Comparison of ENCODE assay signal across 1 cellular context in the genomic region with DNA sequence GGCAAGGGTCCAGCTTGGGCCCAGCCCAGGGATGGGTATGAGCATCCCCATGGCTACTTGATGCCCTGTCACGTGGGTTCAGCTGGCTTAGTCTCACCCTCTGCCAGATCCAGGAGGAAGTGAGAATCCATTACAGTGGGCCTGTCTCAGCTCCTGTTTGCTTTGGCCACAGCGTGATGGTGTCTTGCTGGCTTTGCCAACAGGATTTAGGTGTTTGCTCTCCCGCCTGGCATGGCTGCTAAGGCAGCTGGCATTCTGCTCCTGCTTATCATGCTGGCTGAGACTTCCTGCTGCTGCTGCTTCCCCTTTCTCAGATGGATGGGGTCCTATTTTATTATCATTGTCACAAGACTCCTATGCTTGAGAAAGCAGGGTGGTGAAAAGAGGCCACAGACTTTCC.
A peak's percentile ranks its signal among the peaks of the same experiment; 100 is the strongest.
TF ChIP-seq lines count a peak whose summit lies in the region.

No MANE protein-coding gene starts in this region.

TF ChIP-seq in GM12878, 131 proteins besides CTCF, POLR2A, EP300 and RAD21:
- TF ChIP-seq RAD51 (IDR thresholded peaks at IDR 0.05) (peak; percentile 14; the same call in 1 of the 2 replicates), SPI1 (IDR thresholded peaks at IDR 0.05; ENCODE audit: borderline replicate concordance, insufficient read depth, low read depth, low read length) (peak; percentile 50; the same call in 1 of the 2 replicates), MEF2B (IDR thresholded peaks at IDR 0.05; ENCODE audit: partially characterized antibody, poor library complexity, severe bottlenecking) (no peak), TARDBP (IDR thresholded peaks at IDR 0.05; ENCODE audit: borderline replicate concordance) (no peak), NFXL1 (IDR thresholded peaks at IDR 0.05; ENCODE audit: borderline replicate concordance) (no peak), CEBPB (IDR thresholded peaks at IDR 0.05; ENCODE audit: borderline replicate concordance in 1 of 2, low read depth in 2 of 2, low read length in 2 of 2) (no peak), BCL11A (IDR thresholded peaks at IDR 0.05; ENCODE audit: low read depth, low read length) (no peak), ZBED1 (IDR thresholded peaks at IDR 0.05; ENCODE audit: borderline replicate concordance) (no peak), NRF1 (conservative IDR thresholded peaks at IDR 0.05; ENCODE audit: low read depth, low read length) (no peak), CHD1 (IDR thresholded peaks at IDR 0.05; ENCODE audit: low read depth, low read length) (no peak), RCOR1 (conservative IDR thresholded peaks at IDR 0.05; ENCODE audit: low read depth, low read length) (no peak), CREM (IDR thresholded peaks at IDR 0.05; ENCODE audit: low read depth) (no peak), SREBF1 (IDR thresholded peaks at IDR 0.05; ENCODE audit: low read length) (no peak), RELA (IDR thresholded peaks at IDR 0.05; ENCODE audit: borderline replicate concordance, partially characterized antibody) (no peak), ZNF24 (IDR thresholded peaks at IDR 0.05) (no peak), CHD2 (IDR thresholded peaks at IDR 0.05; ENCODE audit: borderline replicate concordance, low read depth, low read length) (no peak), NR2F1 (conservative IDR thresholded peaks at IDR 0.05) (no peak), CBFB (IDR thresholded peaks at IDR 0.05; ENCODE audit: low read depth) (no peak)
- TF ChIP-seq, protein P1, sequence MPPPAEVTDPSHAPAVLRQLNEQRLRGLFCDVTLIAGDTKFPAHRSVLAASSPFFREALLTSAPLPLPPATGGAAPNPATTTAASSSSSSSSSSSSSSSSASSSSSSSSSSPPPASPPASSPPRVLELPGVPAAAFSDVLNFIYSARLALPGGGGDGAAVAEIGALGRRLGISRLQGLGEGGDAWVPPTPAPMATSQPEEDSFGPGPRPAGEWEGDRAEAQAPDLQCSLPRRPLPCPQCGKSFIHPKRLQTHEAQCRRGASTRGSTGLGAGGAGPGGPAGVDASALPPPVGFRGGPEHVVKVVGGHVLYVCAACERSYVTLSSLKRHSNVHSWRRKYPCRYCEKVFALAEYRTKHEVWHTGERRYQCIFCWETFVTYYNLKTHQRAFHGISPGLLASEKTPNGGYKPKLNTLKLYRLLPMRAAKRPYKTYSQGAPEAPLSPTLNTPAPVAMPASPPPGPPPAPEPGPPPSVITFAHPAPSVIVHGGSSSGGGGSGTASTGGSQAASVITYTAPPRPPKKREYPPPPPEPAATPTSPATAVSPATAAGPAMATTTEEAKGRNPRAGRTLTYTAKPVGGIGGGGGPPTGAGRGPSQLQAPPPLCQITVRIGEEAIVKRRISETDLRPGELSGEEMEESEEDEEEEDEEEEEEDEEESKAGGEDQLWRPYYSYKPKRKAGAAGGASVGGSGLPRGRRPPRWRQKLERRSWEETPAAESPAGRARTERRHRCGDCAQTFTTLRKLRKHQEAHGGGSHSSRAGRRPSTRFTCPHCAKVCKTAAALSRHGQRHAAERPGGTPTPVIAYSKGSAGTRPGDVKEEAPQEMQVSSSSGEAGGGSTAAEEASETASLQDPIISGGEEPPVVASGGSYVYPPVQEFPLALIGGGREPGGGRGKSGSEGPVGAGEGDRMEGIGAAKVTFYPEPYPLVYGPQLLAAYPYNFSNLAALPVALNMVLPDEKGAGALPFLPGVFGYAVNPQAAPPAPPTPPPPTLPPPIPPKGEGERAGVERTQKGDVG (CRISPR knock-in tag; IDR thresholded peaks at IDR 0.05) = no peak
- TF ChIP-seq, protein P2, sequence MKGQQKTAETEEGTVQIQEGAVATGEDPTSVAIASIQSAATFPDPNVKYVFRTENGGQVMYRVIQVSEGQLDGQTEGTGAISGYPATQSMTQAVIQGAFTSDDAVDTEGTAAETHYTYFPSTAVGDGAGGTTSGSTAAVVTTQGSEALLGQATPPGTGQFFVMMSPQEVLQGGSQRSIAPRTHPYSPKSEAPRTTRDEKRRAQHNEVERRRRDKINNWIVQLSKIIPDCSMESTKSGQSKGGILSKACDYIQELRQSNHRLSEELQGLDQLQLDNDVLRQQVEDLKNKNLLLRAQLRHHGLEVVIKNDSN (IDR thresholded peaks at IDR 0.05; ENCODE audit: borderline replicate concordance, extremely low read length, insufficient read depth, low read depth, low read length) = peak; percentile 52
- TF ChIP-seq, protein P3, sequence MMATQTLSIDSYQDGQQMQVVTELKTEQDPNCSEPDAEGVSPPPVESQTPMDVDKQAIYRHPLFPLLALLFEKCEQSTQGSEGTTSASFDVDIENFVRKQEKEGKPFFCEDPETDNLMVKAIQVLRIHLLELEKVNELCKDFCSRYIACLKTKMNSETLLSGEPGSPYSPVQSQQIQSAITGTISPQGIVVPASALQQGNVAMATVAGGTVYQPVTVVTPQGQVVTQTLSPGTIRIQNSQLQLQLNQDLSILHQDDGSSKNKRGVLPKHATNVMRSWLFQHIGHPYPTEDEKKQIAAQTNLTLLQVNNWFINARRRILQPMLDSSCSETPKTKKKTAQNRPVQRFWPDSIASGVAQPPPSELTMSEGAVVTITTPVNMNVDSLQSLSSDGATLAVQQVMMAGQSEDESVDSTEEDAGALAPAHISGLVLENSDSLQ (IDR thresholded peaks at IDR 0.05) = no peak
- TF ChIP-seq, protein P4, sequence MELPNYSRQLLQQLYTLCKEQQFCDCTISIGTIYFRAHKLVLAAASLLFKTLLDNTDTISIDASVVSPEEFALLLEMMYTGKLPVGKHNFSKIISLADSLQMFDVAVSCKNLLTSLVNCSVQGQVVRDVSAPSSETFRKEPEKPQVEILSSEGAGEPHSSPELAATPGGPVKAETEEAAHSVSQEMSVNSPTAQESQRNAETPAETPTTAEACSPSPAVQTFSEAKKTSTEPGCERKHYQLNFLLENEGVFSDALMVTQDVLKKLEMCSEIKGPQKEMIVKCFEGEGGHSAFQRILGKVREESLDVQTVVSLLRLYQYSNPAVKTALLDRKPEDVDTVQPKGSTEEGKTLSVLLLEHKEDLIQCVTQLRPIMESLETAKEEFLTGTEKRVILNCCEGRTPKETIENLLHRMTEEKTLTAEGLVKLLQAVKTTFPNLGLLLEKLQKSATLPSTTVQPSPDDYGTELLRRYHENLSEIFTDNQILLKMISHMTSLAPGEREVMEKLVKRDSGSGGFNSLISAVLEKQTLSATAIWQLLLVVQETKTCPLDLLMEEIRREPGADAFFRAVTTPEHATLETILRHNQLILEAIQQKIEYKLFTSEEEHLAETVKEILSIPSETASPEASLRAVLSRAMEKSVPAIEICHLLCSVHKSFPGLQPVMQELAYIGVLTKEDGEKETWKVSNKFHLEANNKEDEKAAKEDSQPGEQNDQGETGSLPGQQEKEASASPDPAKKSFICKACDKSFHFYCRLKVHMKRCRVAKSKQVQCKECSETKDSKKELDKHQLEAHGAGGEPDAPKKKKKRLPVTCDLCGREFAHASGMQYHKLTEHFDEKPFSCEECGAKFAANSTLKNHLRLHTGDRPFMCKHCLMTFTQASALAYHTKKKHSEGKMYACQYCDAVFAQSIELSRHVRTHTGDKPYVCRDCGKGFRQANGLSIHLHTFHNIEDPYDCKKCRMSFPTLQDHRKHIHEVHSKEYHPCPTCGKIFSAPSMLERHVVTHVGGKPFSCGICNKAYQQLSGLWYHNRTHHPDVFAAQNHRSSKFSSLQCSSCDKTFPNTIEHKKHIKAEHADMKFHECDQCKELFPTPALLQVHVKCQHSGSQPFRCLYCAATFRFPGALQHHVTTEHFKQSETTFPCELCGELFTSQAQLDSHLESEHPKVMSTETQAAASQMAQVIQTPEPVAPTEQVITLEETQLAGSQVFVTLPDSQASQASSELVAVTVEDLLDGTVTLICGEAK (IDR thresholded peaks at IDR 0.05; ENCODE audit: borderline replicate concordance) = no peak
- TF ChIP-seq, protein P5, sequence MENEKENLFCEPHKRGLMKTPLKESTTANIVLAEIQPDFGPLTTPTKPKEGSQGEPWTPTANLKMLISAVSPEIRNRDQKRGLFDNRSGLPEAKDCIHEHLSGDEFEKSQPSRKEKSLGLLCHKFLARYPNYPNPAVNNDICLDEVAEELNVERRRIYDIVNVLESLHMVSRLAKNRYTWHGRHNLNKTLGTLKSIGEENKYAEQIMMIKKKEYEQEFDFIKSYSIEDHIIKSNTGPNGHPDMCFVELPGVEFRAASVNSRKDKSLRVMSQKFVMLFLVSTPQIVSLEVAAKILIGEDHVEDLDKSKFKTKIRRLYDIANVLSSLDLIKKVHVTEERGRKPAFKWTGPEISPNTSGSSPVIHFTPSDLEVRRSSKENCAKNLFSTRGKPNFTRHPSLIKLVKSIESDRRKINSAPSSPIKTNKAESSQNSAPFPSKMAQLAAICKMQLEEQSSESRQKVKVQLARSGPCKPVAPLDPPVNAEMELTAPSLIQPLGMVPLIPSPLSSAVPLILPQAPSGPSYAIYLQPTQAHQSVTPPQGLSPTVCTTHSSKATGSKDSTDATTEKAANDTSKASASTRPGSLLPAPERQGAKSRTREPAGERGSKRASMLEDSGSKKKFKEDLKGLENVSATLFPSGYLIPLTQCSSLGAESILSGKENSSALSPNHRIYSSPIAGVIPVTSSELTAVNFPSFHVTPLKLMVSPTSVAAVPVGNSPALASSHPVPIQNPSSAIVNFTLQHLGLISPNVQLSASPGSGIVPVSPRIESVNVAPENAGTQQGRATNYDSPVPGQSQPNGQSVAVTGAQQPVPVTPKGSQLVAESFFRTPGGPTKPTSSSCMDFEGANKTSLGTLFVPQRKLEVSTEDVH (IDR thresholded peaks at IDR 0.05; ENCODE audit: low read depth, partially characterized antibody) = no peak
- TF ChIP-seq, protein P6, sequence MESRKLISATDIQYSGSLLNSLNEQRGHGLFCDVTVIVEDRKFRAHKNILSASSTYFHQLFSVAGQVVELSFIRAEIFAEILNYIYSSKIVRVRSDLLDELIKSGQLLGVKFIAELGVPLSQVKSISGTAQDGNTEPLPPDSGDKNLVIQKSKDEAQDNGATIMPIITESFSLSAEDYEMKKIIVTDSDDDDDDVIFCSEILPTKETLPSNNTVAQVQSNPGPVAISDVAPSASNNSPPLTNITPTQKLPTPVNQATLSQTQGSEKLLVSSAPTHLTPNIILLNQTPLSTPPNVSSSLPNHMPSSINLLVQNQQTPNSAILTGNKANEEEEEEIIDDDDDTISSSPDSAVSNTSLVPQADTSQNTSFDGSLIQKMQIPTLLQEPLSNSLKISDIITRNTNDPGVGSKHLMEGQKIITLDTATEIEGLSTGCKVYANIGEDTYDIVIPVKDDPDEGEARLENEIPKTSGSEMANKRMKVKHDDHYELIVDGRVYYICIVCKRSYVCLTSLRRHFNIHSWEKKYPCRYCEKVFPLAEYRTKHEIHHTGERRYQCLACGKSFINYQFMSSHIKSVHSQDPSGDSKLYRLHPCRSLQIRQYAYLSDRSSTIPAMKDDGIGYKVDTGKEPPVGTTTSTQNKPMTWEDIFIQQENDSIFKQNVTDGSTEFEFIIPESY (IDR thresholded peaks at IDR 0.05) = no peak
- TF ChIP-seq, protein P7, sequence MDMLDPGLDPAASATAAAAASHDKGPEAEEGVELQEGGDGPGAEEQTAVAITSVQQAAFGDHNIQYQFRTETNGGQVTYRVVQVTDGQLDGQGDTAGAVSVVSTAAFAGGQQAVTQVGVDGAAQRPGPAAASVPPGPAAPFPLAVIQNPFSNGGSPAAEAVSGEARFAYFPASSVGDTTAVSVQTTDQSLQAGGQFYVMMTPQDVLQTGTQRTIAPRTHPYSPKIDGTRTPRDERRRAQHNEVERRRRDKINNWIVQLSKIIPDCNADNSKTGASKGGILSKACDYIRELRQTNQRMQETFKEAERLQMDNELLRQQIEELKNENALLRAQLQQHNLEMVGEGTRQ (IDR thresholded peaks at IDR 0.05; ENCODE audit: borderline replicate concordance, low read depth, low read length) = no peak; the same call in 1 of the 2 replicates
- TF ChIP-seq, protein P8, sequence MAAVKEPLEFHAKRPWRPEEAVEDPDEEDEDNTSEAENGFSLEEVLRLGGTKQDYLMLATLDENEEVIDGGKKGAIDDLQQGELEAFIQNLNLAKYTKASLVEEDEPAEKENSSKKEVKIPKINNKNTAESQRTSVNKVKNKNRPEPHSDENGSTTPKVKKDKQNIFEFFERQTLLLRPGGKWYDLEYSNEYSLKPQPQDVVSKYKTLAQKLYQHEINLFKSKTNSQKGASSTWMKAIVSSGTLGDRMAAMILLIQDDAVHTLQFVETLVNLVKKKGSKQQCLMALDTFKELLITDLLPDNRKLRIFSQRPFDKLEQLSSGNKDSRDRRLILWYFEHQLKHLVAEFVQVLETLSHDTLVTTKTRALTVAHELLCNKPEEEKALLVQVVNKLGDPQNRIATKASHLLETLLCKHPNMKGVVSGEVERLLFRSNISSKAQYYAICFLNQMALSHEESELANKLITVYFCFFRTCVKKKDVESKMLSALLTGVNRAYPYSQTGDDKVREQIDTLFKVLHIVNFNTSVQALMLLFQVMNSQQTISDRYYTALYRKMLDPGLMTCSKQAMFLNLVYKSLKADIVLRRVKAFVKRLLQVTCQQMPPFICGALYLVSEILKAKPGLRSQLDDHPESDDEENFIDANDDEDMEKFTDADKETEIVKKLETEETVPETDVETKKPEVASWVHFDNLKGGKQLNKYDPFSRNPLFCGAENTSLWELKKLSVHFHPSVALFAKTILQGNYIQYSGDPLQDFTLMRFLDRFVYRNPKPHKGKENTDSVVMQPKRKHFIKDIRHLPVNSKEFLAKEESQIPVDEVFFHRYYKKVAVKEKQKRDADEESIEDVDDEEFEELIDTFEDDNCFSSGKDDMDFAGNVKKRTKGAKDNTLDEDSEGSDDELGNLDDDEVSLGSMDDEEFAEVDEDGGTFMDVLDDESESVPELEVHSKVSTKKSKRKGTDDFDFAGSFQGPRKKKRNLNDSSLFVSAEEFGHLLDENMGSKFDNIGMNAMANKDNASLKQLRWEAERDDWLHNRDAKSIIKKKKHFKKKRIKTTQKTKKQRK (IDR thresholded peaks at IDR 0.05; ENCODE audit: low read depth, low read length) = no peak
- TF ChIP-seq, protein P9, sequence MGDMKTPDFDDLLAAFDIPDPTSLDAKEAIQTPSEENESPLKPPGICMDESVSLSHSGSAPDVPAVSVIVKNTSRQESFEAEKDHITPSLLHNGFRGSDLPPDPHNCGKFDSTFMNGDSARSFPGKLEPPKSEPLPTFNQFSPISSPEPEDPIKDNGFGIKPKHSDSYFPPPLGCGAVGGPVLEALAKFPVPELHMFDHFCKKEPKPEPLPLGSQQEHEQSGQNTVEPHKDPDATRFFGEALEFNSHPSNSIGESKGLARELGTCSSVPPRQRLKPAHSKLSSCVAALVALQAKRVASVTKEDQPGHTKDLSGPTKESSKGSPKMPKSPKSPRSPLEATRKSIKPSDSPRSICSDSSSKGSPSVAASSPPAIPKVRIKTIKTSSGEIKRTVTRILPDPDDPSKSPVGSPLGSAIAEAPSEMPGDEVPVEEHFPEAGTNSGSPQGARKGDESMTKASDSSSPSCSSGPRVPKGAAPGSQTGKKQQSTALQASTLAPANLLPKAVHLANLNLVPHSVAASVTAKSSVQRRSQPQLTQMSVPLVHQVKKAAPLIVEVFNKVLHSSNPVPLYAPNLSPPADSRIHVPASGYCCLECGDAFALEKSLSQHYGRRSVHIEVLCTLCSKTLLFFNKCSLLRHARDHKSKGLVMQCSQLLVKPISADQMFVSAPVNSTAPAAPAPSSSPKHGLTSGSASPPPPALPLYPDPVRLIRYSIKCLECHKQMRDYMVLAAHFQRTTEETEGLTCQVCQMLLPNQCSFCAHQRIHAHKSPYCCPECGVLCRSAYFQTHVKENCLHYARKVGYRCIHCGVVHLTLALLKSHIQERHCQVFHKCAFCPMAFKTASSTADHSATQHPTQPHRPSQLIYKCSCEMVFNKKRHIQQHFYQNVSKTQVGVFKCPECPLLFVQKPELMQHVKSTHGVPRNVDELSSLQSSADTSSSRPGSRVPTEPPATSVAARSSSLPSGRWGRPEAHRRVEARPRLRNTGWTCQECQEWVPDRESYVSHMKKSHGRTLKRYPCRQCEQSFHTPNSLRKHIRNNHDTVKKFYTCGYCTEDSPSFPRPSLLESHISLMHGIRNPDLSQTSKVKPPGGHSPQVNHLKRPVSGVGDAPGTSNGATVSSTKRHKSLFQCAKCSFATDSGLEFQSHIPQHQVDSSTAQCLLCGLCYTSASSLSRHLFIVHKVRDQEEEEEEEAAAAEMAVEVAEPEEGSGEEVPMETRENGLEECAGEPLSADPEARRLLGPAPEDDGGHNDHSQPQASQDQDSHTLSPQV (IDR thresholded peaks at IDR 0.05) = no peak
